Comparison of ENCODE assay signal across 1 cellular context in the genomic region with DNA sequence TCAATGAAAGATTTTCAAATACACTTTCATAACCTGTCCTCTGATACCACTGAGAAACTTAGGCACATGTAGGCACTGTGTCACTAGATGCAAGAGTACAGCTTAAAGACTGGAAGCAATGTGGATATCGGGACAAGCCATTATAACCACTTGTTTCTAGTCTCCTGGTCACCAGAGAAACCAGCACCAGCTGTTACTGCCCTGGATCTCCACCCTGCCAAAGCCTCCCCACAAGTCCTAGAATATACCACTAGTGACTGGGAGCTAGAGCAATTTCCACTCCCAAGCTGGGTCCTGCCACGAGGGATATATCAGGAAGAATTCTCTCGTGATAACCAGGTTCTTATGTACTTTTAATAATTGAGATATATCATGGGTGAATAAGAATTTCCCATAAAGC.
TF ChIP-seq lines count a peak whose summit lies in the region.

No MANE protein-coding gene starts in this region.

TF ChIP-seq in SK-N-SH, 30 proteins besides CTCF, POLR2A, EP300 and RAD21 (continued from another document):
- TF ChIP-seq PBX3 (IDR thresholded peaks at IDR 0.05), result no peak
- TF ChIP-seq TEAD4 (IDR thresholded peaks at IDR 0.05; ENCODE audit: borderline replicate concordance, insufficient read depth), result no peak
- TF ChIP-seq MXI1 (IDR thresholded peaks at IDR 0.05; ENCODE audit: low read depth, low read length), result no peak
- TF ChIP-seq REST (IDR thresholded peaks at IDR 0.05; ENCODE audit: low read depth, low read length), result no peak
- TF ChIP-seq USF2 (IDR thresholded peaks at IDR 0.05; ENCODE audit: borderline replicate concordance, low read depth, low read length), result no peak
- no peak for TF ChIP-seq FOSL2 (IDR thresholded peaks at IDR 0.05; ENCODE audit: borderline replicate concordance, low read depth)
- TF ChIP-seq RCOR1 (IDR thresholded peaks at IDR 0.05; ENCODE audit: low read length), result no peak
- no peak for TF ChIP-seq NFIC (IDR thresholded peaks at IDR 0.05; ENCODE audit: borderline replicate concordance)
- TF ChIP-seq MAX (IDR thresholded peaks at IDR 0.05; ENCODE audit: low read depth), result no peak
- TF ChIP-seq YY1 (IDR thresholded peaks at IDR 0.05; ENCODE audit: low read depth), result no peak
- TF ChIP-seq ELF1 (IDR thresholded peaks at IDR 0.05), result no peak
- TF ChIP-seq MEF2A (IDR thresholded peaks at IDR 0.05; ENCODE audit: borderline replicate concordance, low read depth), result no peak
- no peak for TF ChIP-seq JUND (IDR thresholded peaks at IDR 0.05)
- TF ChIP-seq CHD2 (IDR thresholded peaks at IDR 0.05; ENCODE audit: low read length, partially characterized antibody), result no peak
TF ChIP-seq in SK-N-SH: peak in this region for 0.
